In genomic region chr17:55769625-55770000, GRCh38 we compare ENCODE assay signal across 12 cellular contexts. TPM values are rescaled to one million over a fixed set of nuclear protein-coding genes. Genes with fewer than 3 reads are reported as not detected.
A peak's percentile ranks its signal among the peaks of the same experiment; 100 is the strongest.
DNase-seq lines count a peak whose midpoint lies in the region; ATAC-seq and TF ChIP-seq lines count a peak whose summit lies in the region.
"Had no signal": no experiment of that assay in that cellular context is flagged by ENCODE, and none has a peak within 500 bp of the region (broad histone marks: within the 10 kb centered on the region; RNA-seq: fewer than 3 reads in every experiment).

No MANE protein-coding gene starts in this region.

- H3K9me3 ChIP-seq in A673 (ENCODE audit: low read depth, low read length, poor library complexity, severe bottlenecking) (no peaks in the 10 kb centered on the region), breast epithelium (no peaks in the 10 kb centered on the region), right lobe of liver (no peaks in the 10 kb centered on the region)
- H3K9me3 ChIP-seq: pancreas had no signal

- TF ChIP-seq CTCF in A673 (conservative IDR thresholded peaks at IDR 0.05; ENCODE audit: low read depth, low read length): no peak
- no peak for TF ChIP-seq CTCF in breast epithelium (IDR thresholded peaks at IDR 0.05)
- TF ChIP-seq CTCF in right lobe of liver (IDR thresholded peaks at IDR 0.05): no peak

- no TSS peak for BruUV-seq in A673 (replicated peaks; lab: Mats Ljungman, UMichigan)

- DNase-seq in A673 (ENCODE audit: low spot score) (peak; percentile 35), HPDE6-E6E7 (ENCODE audit: extremely low spot score) (peak; percentile 38), breast epithelium (ENCODE audit: low spot score in 2 of 2) (no peak), right lobe of liver (no peak), H7 (no peak), medulla oblongata (ENCODE audit: extremely low spot score) (no peak)
- DNase-seq: activated CD4-positive, alpha-beta memory T cell treated with anti-CD3 and anti-CD28 coated beads for 36 hours; pancreas had no signal

- intact Hi-C loops in A673 (cut with micrococcal nuclease; ENCODE audit: unreplicated experiment) (no loop called here), breast epithelium (cut with DNase I; ENCODE audit: low total_unique reads) (no loop called here), right lobe of liver (cut with DNase I) (no loop called here)

- no peak for TF ChIP-seq POLR2A in breast epithelium (IDR thresholded peaks at IDR 0.05)
- no peak for TF ChIP-seq POLR2A in right lobe of liver (IDR thresholded peaks at IDR 0.05)

- H3K36me3 ChIP-seq in A673 (ENCODE audit: insufficient read depth, low read length, poor library complexity, severe bottlenecking) (no peaks in the 10 kb centered on the region), breast epithelium (no peaks in the 10 kb centered on the region), right lobe of liver (peaks cover 0 to 47% (median 23%) of the 10 kb centered on the region in 4 donors), H7 (replicated peaks; ENCODE audit: control insufficient read depth, insufficient read depth, low read length) (no peaks in the 10 kb centered on the region)

- peaks cover 23% of the 10 kb centered on the region for H3K4me1 ChIP-seq in A673 (ENCODE audit: insufficient read depth, low read length, poor library complexity, severe bottlenecking)
- H3K4me1 ChIP-seq in breast epithelium: peaks cover 0 to 3% of the 10 kb centered on the region in 2 donors
- peaks cover 0 to 19% (median 8%) of the 10 kb centered on the region in 4 donors for H3K4me1 ChIP-seq in right lobe of liver
- H3K4me1 ChIP-seq: pancreas had no signal

- H3K27me3 ChIP-seq in A673 (replicated peaks; ENCODE audit: insufficient read depth, low read depth, low read length, poor library complexity) (no peaks in the 10 kb centered on the region), breast epithelium (no peaks in the 10 kb centered on the region), right lobe of liver (no peaks in the 10 kb centered on the region), H7 (ENCODE audit: control insufficient read depth, insufficient read depth, low read length) (no peaks in the 10 kb centered on the region)
- H3K27me3 ChIP-seq: cardiac muscle cell, pancreas had no signal

- 39% methylated on average over 5 of the region's 6 CpGs for WGBS in right lobe of liver (ENCODE audit: insufficient coverage, low coverage, low lambda C conversion rate, missing lambda C conversion rate)

- H3K4me3 ChIP-seq in A673 (ENCODE audit: low read depth, low read length, poor library complexity, severe bottlenecking) (no peak overlapping the region), breast epithelium (no peak overlapping the region), right lobe of liver (no peak overlapping the region), H7 (ENCODE audit: insufficient read depth, low read depth, low read length) (no peak overlapping the region)
- H3K4me3 ChIP-seq: cardiac muscle cell, pancreas had no signal

- ATAC-seq in right lobe of liver (peak; percentile 42 to 67 (median 52)), GM21737 (IDR thresholded peaks at IDR 0.05; ENCODE audit: unreplicated experiment) (no peak), HG02884 (IDR thresholded peaks at IDR 0.05; ENCODE audit: unreplicated experiment) (no peak)

- H3K27ac ChIP-seq in A673 (ENCODE audit: low read depth, low read length, poor library complexity, severe bottlenecking): no peak overlapping the region
- peak overlapping the region; percentile 17 to 86 for H3K27ac ChIP-seq in breast epithelium
- peak overlapping the region in 2 of 3 donors; percentile 15 to 19 for H3K27ac ChIP-seq in right lobe of liver
- H3K27ac ChIP-seq: cardiac muscle cell, pancreas had no signal

- CTCF ChIA-PET in A673 (lab: Charles Lee): interaction anchor here (1.0 to 2.2 kb wide), 5 partner anchors 128 to 255 kb away, joined by 3 to 27 read pairs (median 3); no protein-coding TSS in a partner anchor

- POLR2A ChIA-PET in A673 (lab: Charles Lee; ENCODE audit: low non-redundant PET): no interaction called here

RNA-seq across cellular contexts. Expression of gene PCTP, which starts 18.8 kb away (rescaled TPM):
- 6.4 and 9.8 TPM in 2 replicates for total RNA-seq in A673 (2021)
- total RNA-seq in breast epithelium: 10 to 100 TPM; 19.3 to 29.4 (median 25.0) TPM
- total RNA-seq in right lobe of liver: 10 to 100 TPM; 27.4 to 82.6 (median 68.1) TPM
- total RNA-seq in H7 (2014; rRNA removed; shearing (Covaris generic)): 19.7 and 20.3 TPM in 2 replicates

RNA-seq across cellular contexts. Expression of gene TMEM100, which starts 46.9 kb away (rescaled TPM):
- total RNA-seq in A673 (2021) (7.9 and 9.3 TPM in 2 replicates), breast epithelium (10 to 100 TPM in 2 of 3 donors, 1 to 10 TPM in 1; 6.7 to 27.2 (median 20.3) TPM), right lobe of liver (1 to 10 TPM; 1.8 to 8.3 (median 4.5) TPM)
- 0.31 and 1.3 TPM in 2 replicates for total RNA-seq in H7 (2014; rRNA removed; shearing (Covaris generic))
- total RNA-seq: activated CD4-positive, alpha-beta memory T cell treated with anti-CD3 and anti-CD28 coated beads for 36 hours; CD4-positive, CD25-positive, alpha-beta regulatory T cell had no signal

Comparison
In these comparisons a context has a peak if more than half of its experiments do, and no peak if none do; other contexts are left out.
1. DNase-seq: peak in A673 (single experiment) and HPDE6-E6E7 (single experiment); none in breast epithelium (0 of 2), right lobe of liver (0 of 3), H7 (single experiment) and medulla oblongata (single experiment).
2. ATAC-seq: peak in right lobe of liver (4 of 4); none in GM21737 (single experiment) and HG02884 (single experiment).